Comparison of ENCODE assay signal across 1 cellular context in genomic region chr4:53505947-53506346, GRCh38.
TF ChIP-seq lines count a peak whose summit lies in the region.

No MANE protein-coding gene starts in this region.

TF ChIP-seq in GM12878, 131 proteins besides CTCF, POLR2A, EP300 and RAD21 (continued from another document):
- TF ChIP-seq ZBTB4 (CRISPR knock-in tag; IDR thresholded peaks at IDR 0.05) (no peak), ATF3 (IDR thresholded peaks at IDR 0.05; ENCODE audit: borderline replicate concordance, extremely low read depth, low read depth, low read length) (no peak), ZNF207 (IDR thresholded peaks at IDR 0.05; ENCODE audit: borderline replicate concordance) (no peak), CHD2 (IDR thresholded peaks at IDR 0.05; ENCODE audit: borderline replicate concordance, low read depth, low read length) (no peak), JUND (IDR thresholded peaks at IDR 0.05; ENCODE audit: low read depth, low read length) (no peak), E4F1 (IDR thresholded peaks at IDR 0.05; ENCODE audit: borderline replicate concordance, partially characterized antibody) (no peak), DPF2 (IDR thresholded peaks at IDR 0.05) (no peak), USF2 (IDR thresholded peaks at IDR 0.05; ENCODE audit: borderline replicate concordance, low read depth, low read length) (no peak), RB1 (IDR thresholded peaks at IDR 0.05; ENCODE audit: borderline replicate concordance) (no peak), MAX (IDR thresholded peaks at IDR 0.05; ENCODE audit: low read depth, low read length) (no peak), NR2C2 (IDR thresholded peaks at IDR 0.05; ENCODE audit: borderline replicate concordance, control insufficient read depth, insufficient read length, low read depth) (no peak), SMC3 (IDR thresholded peaks at IDR 0.05; ENCODE audit: borderline replicate concordance, low read length) (no peak), FOS (IDR thresholded peaks at IDR 0.05; ENCODE audit: borderline replicate concordance, extremely low read depth, insufficient read length) (no peak), ZBED1 (IDR thresholded peaks at IDR 0.05; ENCODE audit: borderline replicate concordance) (no peak)
